8 cellular contexts compared by ENCODE assay signal in the genomic region with DNA sequence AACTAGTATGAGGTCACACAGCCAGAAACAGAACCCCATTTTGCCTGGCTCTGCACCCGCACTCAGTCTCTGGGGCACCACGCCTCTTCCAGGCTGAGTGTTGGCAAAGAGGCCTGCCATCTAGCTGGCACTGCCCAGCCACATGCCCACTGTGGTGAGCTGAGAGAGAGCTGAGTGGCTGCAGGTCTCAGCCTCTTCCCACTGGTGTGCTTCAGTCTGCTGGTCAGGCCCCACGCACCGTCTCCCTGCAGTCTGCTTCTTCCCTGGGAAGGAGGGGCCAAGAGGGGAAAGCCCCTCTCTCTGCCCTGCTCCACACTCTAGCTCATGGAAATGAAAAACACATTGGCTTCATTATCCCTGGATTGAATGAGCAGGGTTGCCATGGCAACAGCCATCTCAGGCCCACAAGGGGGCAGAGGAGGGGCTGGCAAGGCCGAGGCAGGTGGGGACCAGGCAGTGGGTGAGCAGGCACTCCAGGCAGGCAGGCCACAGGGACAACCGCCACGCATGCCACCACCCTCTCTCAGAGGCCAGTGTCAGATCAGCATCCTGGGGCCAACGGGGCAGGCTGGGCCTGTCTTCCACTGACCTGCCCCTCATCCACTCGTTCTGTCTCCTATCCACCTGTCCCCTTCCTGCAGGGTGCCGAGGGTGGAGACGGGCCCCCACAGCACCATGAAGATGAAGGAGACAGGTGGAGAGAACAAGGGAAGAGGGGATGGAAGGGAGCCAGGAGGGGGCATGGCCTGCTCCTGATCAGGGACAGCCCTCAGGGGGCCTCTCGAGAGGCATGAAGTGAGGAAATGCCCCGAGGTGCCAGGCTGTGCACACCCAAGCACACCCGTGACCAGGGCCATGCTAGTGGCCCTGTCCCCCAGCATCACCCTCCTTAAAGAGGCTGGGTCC.
DNase-seq lines count a peak whose midpoint lies in the region; ATAC-seq, FAIRE-seq and TF ChIP-seq lines count a peak whose summit lies in the region.

No MANE protein-coding gene starts in this region.

- peaks cover 57% of the 10 kb centered on the region in 2 donors for H3K4me1 ChIP-seq in gastrocnemius medialis

- in situ Hi-C loops in gastrocnemius medialis (cut with MboI; ENCODE audit: low sequenced_read_pairs in 4 of 4) = loop anchor here (25.0 kb wide), 4 partner anchors 217 to 1142 kb away; a partner anchor contains a TSS

- H3K27ac Mint-ChIP-seq in osteocyte (ENCODE audit: unreplicated experiment) = peak overlapping the region; percentile 70

- intact Hi-C loops in dorsolateral prefrontal cortex (cut with DNase I) = no loop called here
- intact Hi-C loops in gastrocnemius medialis (cut with DNase I; ENCODE audit: low total_unique reads) = no loop called here

- no peak for TF ChIP-seq POLR2A in gastrocnemius medialis (IDR thresholded peaks at IDR 0.05)
- TF ChIP-seq POLR2A in H54 (IDR thresholded peaks at IDR 0.05; ENCODE audit: low read depth, low read length) = no peak

- H3K4me3 ChIP-seq in dorsolateral prefrontal cortex (no peak overlapping the region), gastrocnemius medialis (no peak overlapping the region)

- DNase-seq in COR-L47 (lab: John Stamatoyannopoulos, UW) (peak; percentile 81), NCI-H1694 (lab: John Stamatoyannopoulos, UW) (peak; percentile 28), dorsolateral prefrontal cortex (peak in 4 of 10 donors; percentile 36 to 60 (median 47)), osteocyte (ENCODE audit: extremely low spot score, unreplicated experiment) (no peak), germinal center (ENCODE audit: low spot score) (no peak), gastrocnemius medialis (no peak), H54 (ENCODE audit: insufficient read length, low spot score) (no peak)

- no peaks in the 10 kb centered on the region for H3K36me3 ChIP-seq in gastrocnemius medialis

- H3K27ac ChIP-seq in dorsolateral prefrontal cortex = peak overlapping the region in 34 of 59 donors; percentile 3 to 81 (median 41)
- no peak overlapping the region for H3K27ac ChIP-seq in gastrocnemius medialis

- no peak for ATAC-seq in GM18909 (IDR thresholded peaks at IDR 0.05; ENCODE audit: poor library complexity, unreplicated experiment)
- no peak for ATAC-seq in gastrocnemius medialis

- H3K36me3 Mint-ChIP-seq in osteocyte (ENCODE audit: unreplicated experiment) = peaks cover 11% of the 10 kb centered on the region

- no peaks in the 10 kb centered on the region for H3K9me3 Mint-ChIP-seq in osteocyte (ENCODE audit: unreplicated experiment)

- no peak overlapping the region for H3K4me3 Mint-ChIP-seq in osteocyte (ENCODE audit: unreplicated experiment)

- FAIRE-seq in H54 (lab: Jason Lieb, UNC) = no peak

- TF ChIP-seq CTCF in dorsolateral prefrontal cortex (IDR thresholded peaks at IDR 0.05 in 54 of 56, conservative IDR thresholded peaks at IDR 0.05 in 2 of 56; ENCODE audit: low read depth in 1 of 56, partially characterized antibody in 56 of 56) (peak in 11 of 56 donors; percentile 6 to 35 (median 17)), osteocyte (IDR thresholded peaks at IDR 0.05) (peak; percentile 16), gastrocnemius medialis (IDR thresholded peaks at IDR 0.05 in 4 of 5, conservative IDR thresholded peaks at IDR 0.05 in 1 of 5) (no peak)

- H3K27me3 ChIP-seq in dorsolateral prefrontal cortex (no peaks in the 10 kb centered on the region), gastrocnemius medialis (no peaks in the 10 kb centered on the region)

- H3K27me3 Mint-ChIP-seq in osteocyte (ENCODE audit: unreplicated experiment) = no peaks in the 10 kb centered on the region

- peaks cover 93% of the 10 kb centered on the region for H3K4me1 Mint-ChIP-seq in osteocyte (ENCODE audit: unreplicated experiment)

- no peaks in the 10 kb centered on the region for H3K9me3 ChIP-seq in gastrocnemius medialis

Comparison
In these comparisons a context has a peak if more than half of its experiments do, and no peak if none do; other contexts are left out.
1. DNase-seq: peak in COR-L47 (single experiment) and NCI-H1694 (single experiment); none in osteocyte (single experiment), germinal center (single experiment), gastrocnemius medialis (0 of 2) and H54 (single experiment).
2. H3K27ac ChIP-seq: peak in dorsolateral prefrontal cortex (34 of 59); none in gastrocnemius medialis (0 of 4).